26 cellular contexts compared by ENCODE assay signal in genomic region chr3:101148001-101148400, GRCh38.
"Had no signal": no experiment of that assay in that cellular context is flagged by ENCODE, and none has a peak within 500 bp of the region (broad histone marks: within the 10 kb centered on the region; RNA-seq: fewer than 3 reads in every experiment).

No MANE protein-coding gene starts in this region.

- H3K36me3 ChIP-seq: left lung, lower lobe of right lung, ovary, right atrium auricular region, right lobe of liver, tibial nerve, uterus had no signal

- H3K27ac ChIP-seq: left lung, lower lobe of right lung, ovary, right atrium auricular region, right lobe of liver, skin epidermis, tibial nerve, uterus had no signal

- H3K4me3 ChIP-seq: left lung, lower lobe of right lung, ovary, right atrium auricular region, right lobe of liver, skin epidermis, tibial nerve, uterus had no signal

- H3K27me3 Mint-ChIP-seq: progenitor cell of endocrine pancreas, type B pancreatic cell had no signal

- FAIRE-seq: islet of Langerhans, kidney had no signal

- H3K36me3 Mint-ChIP-seq: immature natural killer cell; mesothelial cell of epicardium; naive thymus-derived CD4-positive, alpha-beta T cell; stimulated activated naive B cell treated with anti-CD40 and anti-IgM and Interleukin-4, amounts not matched to agents 10 μg/mL and 1 μg/mL and 100 μg/mL, for 72 hours; type B pancreatic cell had no signal

- ATAC-seq: left colon; left lung; lower lobe of right lung; naive thymus-derived CD4-positive, alpha-beta T cell; natural killer cell treated with Interleukin-12 subunit alpha and Interleukin-12 subunit beta and Interleukin-15 and Interleukin-18, amount 100 ng/mL, for 72 hours; right lobe of liver; stimulated activated naive B cell treated with anti-CD40 and anti-IgM and Interleukin-4, amounts not matched to agents 10 μg/mL and 1 μg/mL and 100 μg/mL, for 72 hours had no signal

- H3K4me3 Mint-ChIP-seq: immature natural killer cell; mesothelial cell of epicardium; naive thymus-derived CD4-positive, alpha-beta T cell; natural killer cell treated with Interleukin-12 subunit alpha and Interleukin-12 subunit beta and Interleukin-15 and Interleukin-18, amount 100 ng/mL, for 72 hours; stimulated activated naive B cell treated with anti-CD40 and anti-IgM and Interleukin-4, amounts not matched to agents 10 μg/mL and 1 μg/mL and 100 μg/mL, for 72 hours; stimulated activated naive CD8-positive, alpha-beta T cell treated with anti-CD3 and anti-CD28 coated beads, Interleukin-15, Interleukin-2, amounts not matched to agents 100 ng/mL and 50 ng/mL, for 24 hours; type B pancreatic cell had no signal

- H3K27me3 ChIP-seq: left lung, ovary, right atrium auricular region, right lobe of liver, tibial nerve, uterus had no signal

- DNase-seq: hypothalamus; immature natural killer cell; kidney; left colon; left lung; lower lobe of right lung; mesendoderm; naive thymus-derived CD4-positive, alpha-beta T cell; ovary; right lobe of liver; stimulated activated CD4-positive, alpha-beta T cell treated with anti-CD3 and anti-CD28 coated beads, Interleukin-12 subunit alpha, Interleukin-12 subunit beta, amount 100 ng/mL, for 4 hours; stimulated activated CD4-positive, alpha-beta T cell treated with anti-CD3 and anti-CD28 coated beads, Interleukin-15, amount 100 ng/mL, for 24 hours; stimulated activated CD4-positive, alpha-beta T cell treated with anti-CD3 and anti-CD28 coated beads, Interleukin-2, amount 100 ng/mL, for 24 hours; stimulated activated CD4-positive, alpha-beta T cell treated with anti-CD3 and anti-CD28 coated beads, Interleukin-4, amount 100 ng/mL, for 1 hour; stimulated activated naive B cell treated with anti-CD40 and anti-IgM and Interleukin-4, amounts not matched to agents 10 μg/mL and 1 μg/mL and 100 μg/mL, for 72 hours; substantia nigra; uterus had no signal

- H3K4me1 ChIP-seq: left lung, lower lobe of right lung, right atrium auricular region, right lobe of liver, tibial nerve, uterus had no signal

- H3K9me3 ChIP-seq: left lung, lower lobe of right lung, ovary, right atrium auricular region, right lobe of liver, tibial nerve, uterus had no signal

- H3K9me3 Mint-ChIP-seq: immature natural killer cell; mesothelial cell of epicardium; stimulated activated naive B cell treated with anti-CD40 and anti-IgM and Interleukin-4, amounts not matched to agents 10 μg/mL and 1 μg/mL and 100 μg/mL, for 72 hours; stimulated activated naive CD8-positive, alpha-beta T cell treated with anti-CD3 and anti-CD28 coated beads, Interleukin-15, Interleukin-2, amounts not matched to agents 100 ng/mL and 50 ng/mL, for 24 hours; type B pancreatic cell had no signal

- H3K4me1 Mint-ChIP-seq: immature natural killer cell, mesothelial cell of epicardium had no signal

- H3K27ac Mint-ChIP-seq: immature natural killer cell; mesothelial cell of epicardium; naive thymus-derived CD4-positive, alpha-beta T cell; natural killer cell treated with Interleukin-12 subunit alpha and Interleukin-12 subunit beta and Interleukin-15 and Interleukin-18, amount 100 ng/mL, for 72 hours; progenitor cell of endocrine pancreas; stimulated activated naive B cell treated with anti-CD40 and anti-IgM and Interleukin-4, amounts not matched to agents 10 μg/mL and 1 μg/mL and 100 μg/mL, for 72 hours; stimulated activated naive CD8-positive, alpha-beta T cell treated with anti-CD3 and anti-CD28 coated beads, Interleukin-15, Interleukin-2, amounts not matched to agents 100 ng/mL and 50 ng/mL, for 24 hours; type B pancreatic cell had no signal
